In genomic region chr9:99762470-99762869, GRCh38 we compare ENCODE assay signal across 10 cellular contexts.
A peak's percentile ranks its signal among the peaks of the same experiment; 100 is the strongest.
DNase-seq lines count a peak whose midpoint lies in the region; ATAC-seq lines count a peak whose summit lies in the region.
"Had no signal": no experiment of that assay in that cellular context is flagged by ENCODE, and none has a peak within 500 bp of the region (broad histone marks: within the 10 kb centered on the region; RNA-seq: fewer than 3 reads in every experiment).

No MANE protein-coding gene starts in this region.

- no peaks in the 10 kb centered on the region for H3K9me3 Mint-ChIP-seq in activated naive CD8-positive, alpha-beta T cell treated with anti-CD3 and anti-CD28 coated beads, Interleukin-2, amount 50 U/mL, for 24 hours
- H3K9me3 Mint-ChIP-seq: stimulated activated naive CD8-positive, alpha-beta T cell treated with anti-CD3 and anti-CD28 coated beads, Interleukin-15, Interleukin-2, amounts not matched to agents 100 ng/mL and 50 ng/mL, for 24 hours had no signal

- no peak overlapping the region for H3K27ac Mint-ChIP-seq in activated naive CD8-positive, alpha-beta T cell treated with anti-CD3 and anti-CD28 coated beads, Interleukin-2, amount 50 U/mL, for 24 hours
- H3K27ac Mint-ChIP-seq: stimulated activated naive CD8-positive, alpha-beta T cell treated with anti-CD3 and anti-CD28 coated beads, Interleukin-15, Interleukin-2, amounts not matched to agents 100 ng/mL and 50 ng/mL, for 24 hours had no signal

- no peaks in the 10 kb centered on the region for H3K4me1 Mint-ChIP-seq in activated naive CD8-positive, alpha-beta T cell treated with anti-CD3 and anti-CD28 coated beads, Interleukin-2, amount 50 U/mL, for 24 hours

- no peaks in the 10 kb centered on the region for H3K36me3 Mint-ChIP-seq in activated naive CD8-positive, alpha-beta T cell treated with anti-CD3 and anti-CD28 coated beads, Interleukin-2, amount 50 U/mL, for 24 hours (ENCODE audit: low read depth)

- no peak for DNase-seq in activated naive CD8-positive, alpha-beta T cell treated with anti-CD3 and anti-CD28 coated beads, Interleukin-2, amount 50 U/mL, for 24 hours
- DNase-seq in midbrain (lab: John Stamatoyannopoulos, UW) (no peak), NCI-H1105 treated with DMSO at 0.1 percent for 48 hours (lab: John Stamatoyannopoulos, UW) (no peak), KG1 (lab: John Stamatoyannopoulos, UW) (no peak)
- no peak for DNase-seq in activated CD4-positive, alpha-beta T cell treated with anti-CD3 and anti-CD28 coated beads, Interleukin-2, amount 50 U/mL, for 4 hours

- ATAC-seq in GM18519 (IDR thresholded peaks at IDR 0.05; ENCODE audit: low FRiP score, unreplicated experiment) (peak; percentile 95), GM21381 (IDR thresholded peaks at IDR 0.05; ENCODE audit: unreplicated experiment) (peak; percentile 100), HG03139 (IDR thresholded peaks at IDR 0.05; ENCODE audit: unreplicated experiment) (peak; percentile 98)
- peak; percentile 84 for ATAC-seq in activated naive CD8-positive, alpha-beta T cell treated with anti-CD3 and anti-CD28 coated beads, Interleukin-2, amount 50 U/mL, for 24 hours
- ATAC-seq: K562 had no signal

- H3K27me3 Mint-ChIP-seq in activated naive CD8-positive, alpha-beta T cell treated with anti-CD3 and anti-CD28 coated beads, Interleukin-2, amount 50 U/mL, for 24 hours = peaks cover 9% of the 10 kb centered on the region

- H3K4me3 Mint-ChIP-seq in activated naive CD8-positive, alpha-beta T cell treated with anti-CD3 and anti-CD28 coated beads, Interleukin-2, amount 50 U/mL, for 24 hours = no peak overlapping the region
- H3K4me3 Mint-ChIP-seq: stimulated activated naive CD8-positive, alpha-beta T cell treated with anti-CD3 and anti-CD28 coated beads, Interleukin-15, Interleukin-2, amounts not matched to agents 100 ng/mL and 50 ng/mL, for 24 hours had no signal
